Comparison of ENCODE assay signal across 9 cellular contexts in the genomic region with DNA sequence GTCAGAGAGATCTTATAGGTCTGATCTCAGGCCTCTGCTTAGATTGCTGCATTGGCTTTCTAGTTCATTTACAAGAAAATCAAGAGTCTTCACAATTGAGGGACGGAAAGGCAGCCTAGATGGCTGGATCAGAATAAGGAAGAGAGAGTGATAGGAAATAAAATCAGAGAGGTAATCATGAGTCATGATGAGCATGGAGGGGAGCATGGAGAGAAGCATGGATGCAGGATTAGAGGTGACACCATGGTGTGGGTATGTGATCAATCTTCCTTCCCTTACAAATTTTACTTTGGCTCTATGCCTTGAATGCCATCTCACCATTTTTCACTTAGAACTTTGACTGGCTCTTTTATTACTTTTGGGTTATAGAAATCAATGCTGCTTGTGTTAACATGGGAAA. TPM values are rescaled to one million over a fixed set of nuclear protein-coding genes. Genes with fewer than 3 reads are reported as not detected.
DNase-seq lines count a peak whose midpoint lies in the region; ATAC-seq, FAIRE-seq and TF ChIP-seq lines count a peak whose summit lies in the region.
"Had no signal": no experiment of that assay in that cellular context is flagged by ENCODE, and none has a peak within 500 bp of the region (broad histone marks: within the 10 kb centered on the region; RNA-seq: fewer than 3 reads in every experiment).

No MANE protein-coding gene starts in this region.

- H2AFZ ChIP-seq in Loucy (ENCODE audit: low read length) (no peak overlapping the region), osteoblast (ENCODE audit: low read length) (no peak overlapping the region)

- H3K27ac ChIP-seq in osteoblast (ENCODE audit: low read depth, low read length), result peak overlapping the region; percentile 98

- TF ChIP-seq CTCF in Loucy (conservative IDR thresholded peaks at IDR 0.05; ENCODE audit: low read length) (no peak), osteoblast (IDR thresholded peaks at IDR 0.05; ENCODE audit: extremely low read depth, low read depth, low read length) (no peak), GM13976 (IDR thresholded peaks at IDR 0.05; ENCODE audit: borderline replicate concordance, control extremely low read depth, extremely low read depth, insufficient read depth, missing control alignments) (no peak)

- peak overlapping the region; percentile 91 for H3K9ac ChIP-seq in Loucy (ENCODE audit: low read depth, low read length, poor library complexity, severe bottlenecking)
- H3K9ac ChIP-seq in endocrine pancreas (ENCODE audit: control insufficient read depth, insufficient read depth, low read length), result no peak overlapping the region

- H3K27me3 ChIP-seq in Loucy (ENCODE audit: insufficient read depth, low read length, poor library complexity, severe bottlenecking) (no peaks in the 10 kb centered on the region), endocrine pancreas (ENCODE audit: control insufficient read depth, insufficient read depth, low read length) (no peaks in the 10 kb centered on the region), osteoblast (ENCODE audit: insufficient read depth, low read length) (no peaks in the 10 kb centered on the region)
- H3K27me3 ChIP-seq: gastroesophageal sphincter had no signal

- peaks cover 28% of the 10 kb centered on the region for H3K36me3 ChIP-seq in Loucy (ENCODE audit: insufficient read depth, low read length)
- peaks cover 4% of the 10 kb centered on the region for H3K36me3 ChIP-seq in endocrine pancreas (ENCODE audit: control insufficient read depth, insufficient read depth, low read length)
- H3K36me3 ChIP-seq in osteoblast (ENCODE audit: insufficient read depth, low read length), result peaks cover 37% of the 10 kb centered on the region

- TF ChIP-seq POLR2A in GM18505 (IDR thresholded peaks at IDR 0.05; ENCODE audit: borderline replicate concordance, extremely low read depth, insufficient read depth, insufficient read length), result no peak

- H3K4me3 ChIP-seq in Loucy (ENCODE audit: low read length, poor library complexity, severe bottlenecking) (peak overlapping the region; percentile 96), endocrine pancreas (ENCODE audit: control insufficient read depth, insufficient read depth, low read length) (peak overlapping the region; percentile 94), osteoblast (ENCODE audit: insufficient read depth, low read length) (peak overlapping the region; percentile 95)

- peaks cover 66% of the 10 kb centered on the region for H3K79me2 ChIP-seq in Loucy (ENCODE audit: insufficient read depth, low read length)
- peaks cover 81% of the 10 kb centered on the region for H3K79me2 ChIP-seq in osteoblast (ENCODE audit: insufficient read depth, low read length)

- no peak for FAIRE-seq in urothelium cell line (lab: Jason Lieb, UNC)

- no peaks in the 10 kb centered on the region for H3F3A ChIP-seq in Loucy (ENCODE audit: low read depth)

- ATAC-seq in GM18505 (IDR thresholded peaks at IDR 0.05; ENCODE audit: unreplicated experiment), result no peak
- ATAC-seq: gastroesophageal sphincter had no signal

- in situ Hi-C loops in GM13976 (cut with MboI; ENCODE audit: low sequenced_read_pairs, unreplicated experiment), result no loop called here

- DNase-seq in EL (peak; percentile 72), osteoblast (ENCODE audit: insufficient read length, low spot score, missing footprints) (peak; percentile 34), urothelium cell line (ENCODE audit: low spot score) (no peak), anterior cingulate cortex (lab: John Stamatoyannopoulos, UW) (no peak), GM13976 (ENCODE audit: low spot score) (no peak)

- peaks cover 34% of the 10 kb centered on the region for H3K4me1 ChIP-seq in Loucy (ENCODE audit: insufficient read depth, low read length, poor library complexity, severe bottlenecking)
- peaks cover 21% of the 10 kb centered on the region for H3K4me1 ChIP-seq in endocrine pancreas (ENCODE audit: control insufficient read depth, insufficient read depth, low read length)
- peaks cover 27% of the 10 kb centered on the region for H3K4me1 ChIP-seq in osteoblast (ENCODE audit: insufficient read depth, low read length)

- H3K9me2 ChIP-seq in Loucy (replicated peaks; ENCODE audit: low read depth, low read length), result no peaks in the 10 kb centered on the region

- H3K9me3 ChIP-seq in Loucy (ENCODE audit: insufficient read depth, low read depth, low read length) (no peaks in the 10 kb centered on the region), endocrine pancreas (ENCODE audit: control insufficient read depth, low read length) (no peaks in the 10 kb centered on the region), osteoblast (ENCODE audit: low read depth, low read length) (no peaks in the 10 kb centered on the region)
- H3K9me3 ChIP-seq: gastroesophageal sphincter had no signal

- peaks cover 41% of the 10 kb centered on the region for H4K20me1 ChIP-seq in Loucy (ENCODE audit: insufficient read depth, low read length, poor library complexity, severe bottlenecking)
- peaks cover 31% of the 10 kb centered on the region for H4K20me1 ChIP-seq in osteoblast (ENCODE audit: insufficient read depth, low read length)

- peak overlapping the region; percentile 95 for H3K4me2 ChIP-seq in Loucy (ENCODE audit: low read depth, low read length, poor library complexity, severe bottlenecking)
- H3K4me2 ChIP-seq in osteoblast (ENCODE audit: insufficient read depth, low read length), result peak overlapping the region; percentile 88

RNA-seq across cellular contexts. Expression of a gene that starts 1.4 kb away (rescaled TPM):
- 25.9 and 26.8 TPM in 2 replicates for total RNA-seq in osteoblast

RNA-seq across cellular contexts. Expression of a gene that starts 1.7 kb away (rescaled TPM):
- 90.5 and 105 TPM in 2 replicates for total RNA-seq in osteoblast

RNA-seq across cellular contexts. Expression of a gene that starts 49.1 kb away (rescaled TPM):
- total RNA-seq in osteoblast, result not detected in 2 replicates

RNA-seq across cellular contexts. Expression of a gene that starts 56.4 kb away (rescaled TPM):
- 52.8 and 55.4 TPM in 2 replicates for total RNA-seq in osteoblast

Comparison
In these comparisons a context has a peak if more than half of its experiments do, and no peak if none do; other contexts are left out.
1. DNase-seq: peak in EL (single experiment) and osteoblast (single experiment); none in urothelium cell line (single experiment), anterior cingulate cortex (0 of 58) and GM13976 (single experiment).
2. Peak in every context shown above with its lines, with median percentiles within 50 percentile points of each other: H3K4me3 ChIP-seq.